In genomic region chrX:91434351-91435168, GRCh38 we compare ENCODE assay signal across 8 cellular contexts. TPM values are rescaled to one million over a fixed set of nuclear protein-coding genes. Genes with fewer than 3 reads are reported as not detected.
A peak's percentile ranks its signal among the peaks of the same experiment; 100 is the strongest.
DNase-seq lines count a peak whose midpoint lies in the region; TF ChIP-seq lines count a peak whose summit lies in the region.

TSS of gene PABPC5 (plus strand) at chrX:91434839. CDS start at chrX:91435578, 739 bp downstream.

- no peak for TF ChIP-seq CTCF in coronary artery (IDR thresholded peaks at IDR 0.05)
- no peak for TF ChIP-seq CTCF in spleen (IDR thresholded peaks at IDR 0.05 in 8 of 11, conservative IDR thresholded peaks at IDR 0.05 in 3 of 11)
- no peak for TF ChIP-seq CTCF in WERI-Rb-1 (IDR thresholded peaks at IDR 0.05; ENCODE audit: low read depth, low read length)

- intact Hi-C loops in spleen (cut with DNase I; ENCODE audit: low total_unique reads): no loop called here

- H3K27me3 ChIP-seq in spleen (replicated peaks in 1 of 7): peaks cover 0 to 18% (median 0%) of the 10 kb centered on the region in 7 donors
- peaks cover 55% of the 10 kb centered on the region for H3K27me3 ChIP-seq in WERI-Rb-1 (ENCODE audit: insufficient read depth, low read depth, severe bottlenecking)

- DNase-seq in NCI-H146 (lab: John Stamatoyannopoulos, UW) (peak; percentile 4), NCI-H146 treated with DMSO at 0.1 percent for 48 hours (lab: John Stamatoyannopoulos, UW; ENCODE audit: unreplicated experiment) (no peak), coronary artery (ENCODE audit: low spot score) (peak; percentile 90), kidney glomerular epithelial cell (lab: John Stamatoyannopoulos, UW) (peak; percentile 75), spleen (peak; percentile 81), OCI-M2 (lab: John Stamatoyannopoulos, UW; ENCODE audit: unreplicated experiment) (no peak), WERI-Rb-1 (no peak), NCI-H187 treated with DMSO at 0.1 percent for 48 hours (lab: John Stamatoyannopoulos, UW) (no peak)

- H3K27ac ChIP-seq in coronary artery (peak within 1 kb of the TSS; percentile 80 to 88), spleen (peak within 1 kb of the TSS in 7 of 8 donors; percentile 52 to 80 (median 72)), WERI-Rb-1 (no peak within 1 kb of the TSS)

- H3K36me3 ChIP-seq in spleen (no peaks in the 10 kb centered on the region), WERI-Rb-1 (no peaks in the 10 kb centered on the region)

- TF ChIP-seq POLR2A in spleen (IDR thresholded peaks at IDR 0.05): peak in 1 of 3 donors; percentile 46

- no peaks in the 10 kb centered on the region for H3K4me1 ChIP-seq in spleen

- H3K4me3 ChIP-seq in coronary artery: peak within 1 kb of the TSS; percentile 75
- H3K4me3 ChIP-seq in spleen: peak within 1 kb of the TSS in 7 of 8 donors; percentile 6 to 62 (median 25)
- H3K4me3 ChIP-seq in WERI-Rb-1 (ENCODE audit: low read depth, low read length): no peak within 1 kb of the TSS

- 8 to 28% (median 14%) methylated on average over 18 to 48 of the region's 48 CpGs for WGBS in spleen, 5 donors

- H3K9me3 ChIP-seq in spleen (no peaks in the 10 kb centered on the region), WERI-Rb-1 (ENCODE audit: severe bottlenecking) (no peaks in the 10 kb centered on the region)

RNA-seq across cellular contexts. Expression of gene PABPC5, which starts in this region (rescaled TPM):
- total RNA-seq in spleen: 1 to 10 TPM; 1.6 to 4.8 (median 2.8) TPM
- 1 to 10 TPM in 1 of 3 donors, under 1 TPM in 2; 0.41 to 1.0 (median 0.43) TPM for polyA plus RNA-seq in spleen

Comparison
In these comparisons a context has a peak if more than half of its experiments do, and no peak if none do; other contexts are left out.
1. DNase-seq: peak in NCI-H146 (single experiment), coronary artery (single experiment), kidney glomerular epithelial cell (single experiment) and spleen (single experiment); none in NCI-H146 treated with DMSO at 0.1 percent for 48 hours (single experiment), OCI-M2 (single experiment), WERI-Rb-1 (single experiment) and NCI-H187 treated with DMSO at 0.1 percent for 48 hours (single experiment).